13 cellular contexts compared by ENCODE assay signal in the genomic region with DNA sequence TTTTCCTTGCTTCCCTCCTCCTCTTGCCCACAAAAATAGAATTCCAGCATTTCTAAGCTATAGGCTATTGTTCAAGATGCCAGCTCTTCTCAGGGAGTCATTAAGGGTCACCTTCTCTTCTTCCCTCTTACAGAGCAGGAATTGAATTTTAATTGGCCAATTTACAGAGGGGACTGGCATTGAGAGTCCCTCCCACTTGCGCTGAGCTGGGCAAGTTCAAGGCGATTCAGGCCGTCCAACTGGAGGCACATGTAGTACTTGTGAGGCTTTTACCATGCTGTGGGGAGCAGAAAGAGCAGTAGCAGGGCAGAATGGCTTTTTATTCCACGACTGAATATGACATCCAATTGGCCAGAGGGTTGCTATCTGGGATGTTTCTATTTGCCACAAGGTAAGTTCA.
"Had no signal": no experiment of that assay in that cellular context is flagged by ENCODE, and none has a peak within 500 bp of the region (broad histone marks: within the 10 kb centered on the region; RNA-seq: fewer than 3 reads in every experiment).

No MANE protein-coding gene starts in this region.

- H3K36me3 ChIP-seq: brain microvascular endothelial cell had no signal

- H3K9me3 Mint-ChIP-seq: activated naive CD4-positive, alpha-beta T cell treated with anti-CD3 and anti-CD28 coated beads, Interleukin-2, amount 50 U/mL, for 72 hours; endodermal cell; natural killer cell had no signal

- H3K27ac Mint-ChIP-seq: activated naive CD4-positive, alpha-beta T cell treated with anti-CD3 and anti-CD28 coated beads, Interleukin-2, amount 50 U/mL, for 72 hours; endodermal cell; natural killer cell; T-helper 17 cell had no signal

- DNase-seq: activated T-cell treated with anti-CD3 and anti-CD28 coated beads, Interleukin-2, amount 50 U/mL, for 1 hour; amniotic stem cell; brain microvascular endothelial cell; dermis blood vessel endothelial cell; endodermal cell; erythroblast; mammary epithelial cell; natural killer cell; T-helper 17 cell; upper lobe of left lung had no signal

- H3K27me3 ChIP-seq: brain microvascular endothelial cell, upper lobe of left lung had no signal

- H3K27ac ChIP-seq: brain microvascular endothelial cell, skin epidermis had no signal

- H3K9me3 ChIP-seq: upper lobe of left lung had no signal

- H3K4me1 Mint-ChIP-seq: natural killer cell had no signal

- H3K36me3 Mint-ChIP-seq: activated naive CD4-positive, alpha-beta T cell treated with anti-CD3 and anti-CD28 coated beads, Interleukin-2, amount 50 U/mL, for 72 hours; natural killer cell had no signal

- ATAC-seq: activated CD4-positive, CD25-positive, alpha-beta regulatory T cell treated with anti-CD3 and anti-CD28 coated beads, Interleukin-2, amount 50 U/mL, for 24 hours; activated naive CD4-positive, alpha-beta T cell treated with anti-CD3 and anti-CD28 coated beads, Interleukin-2, amount 50 U/mL, for 72 hours; natural killer cell; T-helper 17 cell had no signal

- H3K4me3 Mint-ChIP-seq: endodermal cell, natural killer cell, T-helper 17 cell had no signal

- H3K4me3 ChIP-seq: skin epidermis, upper lobe of left lung had no signal
